ENCODE assay signal across 8 cellular contexts in the genomic region with DNA sequence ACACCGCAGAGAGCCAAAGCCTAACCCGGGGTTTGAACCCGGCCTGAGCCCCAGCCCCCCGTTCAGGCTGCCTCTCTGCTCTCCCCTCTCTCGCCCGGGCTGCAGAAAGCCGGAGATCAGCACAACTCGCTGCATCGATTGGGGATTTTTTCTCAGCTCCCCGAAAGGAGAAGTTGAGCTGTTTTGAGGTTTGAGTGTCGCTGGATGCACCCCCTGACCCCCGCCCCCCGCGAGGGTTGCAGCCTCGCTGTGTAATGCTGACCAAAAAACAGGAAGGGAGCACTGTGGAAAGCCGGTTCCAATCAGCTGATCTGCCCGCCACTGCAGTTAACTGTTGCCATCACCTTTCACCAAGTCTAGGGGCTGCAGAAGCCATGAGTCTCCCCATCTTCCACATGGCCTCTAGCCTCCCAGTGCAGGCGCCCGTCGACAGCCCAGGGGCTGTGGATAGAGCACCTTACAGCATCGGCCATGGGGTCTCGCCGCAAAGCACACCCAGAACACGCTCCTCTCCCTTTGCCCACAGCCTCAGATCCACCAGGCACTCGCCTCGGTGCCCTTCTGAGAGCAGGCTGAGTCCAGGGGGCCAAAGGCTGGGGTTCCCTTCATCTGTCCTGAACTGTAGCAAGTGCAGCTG. TPM values are rescaled to one million over a fixed set of nuclear protein-coding genes. Genes with fewer than 3 reads are reported as not detected.
DNase-seq lines count a peak whose midpoint lies in the region; ATAC-seq and TF ChIP-seq lines count a peak whose summit lies in the region.

No MANE protein-coding gene starts in this region.

- H3K4me3 ChIP-seq in GM12875 (ENCODE audit: low read depth, low read length): peak overlapping the region; percentile 26

- TF ChIP-seq CTCF in GM12875 (IDR thresholded peaks at IDR 0.05; ENCODE audit: borderline replicate concordance, insufficient read depth, low read depth, low read length) (no peak), natural killer cell (IDR thresholded peaks at IDR 0.05) (no peak)

- no peak for TF ChIP-seq POLR2A in GM18505 (IDR thresholded peaks at IDR 0.05; ENCODE audit: borderline replicate concordance, extremely low read depth, insufficient read depth, insufficient read length)

- intact Hi-C loops in natural killer cell (cut with micrococcal nuclease): no loop called here

- peak; percentile 50 for ATAC-seq in HG02852 (IDR thresholded peaks at IDR 0.05; ENCODE audit: unreplicated experiment)
- ATAC-seq in natural killer cell: peak; percentile 28 to 74 (median 41)
- ATAC-seq in GM18505 (IDR thresholded peaks at IDR 0.05; ENCODE audit: unreplicated experiment): no peak

- H3K36me3 Mint-ChIP-seq in activated naive CD8-positive, alpha-beta T cell treated with anti-CD3 and anti-CD28 coated beads for 36 hours: peaks cover 18% of the 10 kb centered on the region
- no peaks in the 10 kb centered on the region for H3K36me3 Mint-ChIP-seq in natural killer cell

- peak overlapping the region; percentile 71 for H3K27ac Mint-ChIP-seq in activated naive CD8-positive, alpha-beta T cell treated with anti-CD3 and anti-CD28 coated beads for 36 hours
- H3K27ac Mint-ChIP-seq in natural killer cell: peak overlapping the region; percentile 69 to 86

- peak; percentile 47 for DNase-seq in activated naive CD8-positive, alpha-beta T cell treated with anti-CD3 and anti-CD28 coated beads for 36 hours
- DNase-seq in natural killer cell: no peak
- no peak for DNase-seq in NCI-H226
- DNase-seq in NCI-H524 (lab: John Stamatoyannopoulos, UW): no peak
- DNase-seq in AG08396 (ENCODE audit: low spot score): no peak

- no peaks in the 10 kb centered on the region for H3K9me3 Mint-ChIP-seq in activated naive CD8-positive, alpha-beta T cell treated with anti-CD3 and anti-CD28 coated beads for 36 hours
- no peaks in the 10 kb centered on the region for H3K9me3 Mint-ChIP-seq in natural killer cell

- H3K4me1 Mint-ChIP-seq in activated naive CD8-positive, alpha-beta T cell treated with anti-CD3 and anti-CD28 coated beads for 36 hours: peaks cover 28% of the 10 kb centered on the region
- H3K4me1 Mint-ChIP-seq in natural killer cell: peaks cover 60 to 69% of the 10 kb centered on the region in 2 donors

- no peaks in the 10 kb centered on the region for H3K27me3 Mint-ChIP-seq in activated naive CD8-positive, alpha-beta T cell treated with anti-CD3 and anti-CD28 coated beads for 36 hours
- H3K27me3 Mint-ChIP-seq in natural killer cell (ENCODE audit: low read depth in 2 of 2): no peaks in the 10 kb centered on the region

- H3K4me3 Mint-ChIP-seq in activated naive CD8-positive, alpha-beta T cell treated with anti-CD3 and anti-CD28 coated beads for 36 hours: no peak overlapping the region
- H3K4me3 Mint-ChIP-seq in natural killer cell: peak overlapping the region; percentile 78

RNA-seq across cellular contexts. Expression of gene MYO9B, which starts 34.5 kb away (rescaled TPM):
- total RNA-seq in activated naive CD8-positive, alpha-beta T cell treated with anti-CD3 and anti-CD28 coated beads for 36 hours: 10 to 100 TPM; 84.3 to 86.9 TPM
- 100 to 1,000 TPM; 321 to 378 (median 365) TPM for total RNA-seq in natural killer cell

RNA-seq across cellular contexts. Expression of gene HAUS8, which starts 34.8 kb away (rescaled TPM):
- 10 to 100 TPM; 43.1 to 46.0 TPM for total RNA-seq in activated naive CD8-positive, alpha-beta T cell treated with anti-CD3 and anti-CD28 coated beads for 36 hours
- total RNA-seq in natural killer cell: 10 to 100 TPM; 10.3 to 13.5 (median 10.4) TPM
